Comparison of ENCODE assay signal across 2 cellular contexts in the genomic region with DNA sequence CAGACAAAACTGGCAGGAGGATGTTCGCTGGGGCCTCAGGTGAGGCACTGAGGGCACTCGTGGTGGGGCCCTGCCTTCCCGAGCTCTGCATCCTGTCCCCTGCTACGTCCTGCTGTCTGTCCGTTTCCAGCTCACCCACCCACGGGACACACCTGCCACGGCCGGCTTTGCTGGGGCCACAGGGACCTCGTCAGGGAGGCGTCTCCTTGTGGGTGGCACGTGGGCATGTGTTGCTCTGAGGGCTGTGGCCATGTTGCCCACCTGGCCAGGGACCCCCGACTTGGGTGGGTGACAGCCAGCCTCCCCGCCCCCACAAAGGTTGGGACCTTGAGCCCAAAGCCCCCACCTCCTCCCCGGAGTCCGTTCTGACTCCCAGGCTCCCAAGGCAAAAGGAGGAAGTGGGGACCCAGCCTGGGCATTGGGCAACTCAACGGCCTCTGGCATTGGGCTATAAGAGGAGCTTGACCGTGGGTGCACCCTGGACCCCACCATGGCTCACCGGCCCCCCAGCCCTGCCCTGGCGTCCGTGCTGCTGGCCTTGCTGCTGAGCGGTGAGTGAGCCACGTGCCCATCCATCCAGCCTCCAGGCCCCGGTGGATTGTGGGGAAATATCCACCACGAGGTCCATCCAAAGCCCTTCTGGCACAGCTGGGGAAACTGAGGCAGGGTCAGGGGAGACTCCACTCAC.
TF ChIP-seq lines count a peak whose summit lies in the region.

A gene with protein sequence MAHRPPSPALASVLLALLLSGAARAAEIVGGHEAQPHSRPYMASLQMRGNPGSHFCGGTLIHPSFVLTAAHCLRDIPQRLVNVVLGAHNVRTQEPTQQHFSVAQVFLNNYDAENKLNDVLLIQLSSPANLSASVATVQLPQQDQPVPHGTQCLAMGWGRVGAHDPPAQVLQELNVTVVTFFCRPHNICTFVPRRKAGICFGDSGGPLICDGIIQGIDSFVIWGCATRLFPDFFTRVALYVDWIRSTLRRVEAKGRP (plus strand): TSS at position 481 of the 688 bp plus-strand sequence. CDS start 10 bp downstream, at position 491.

TF ChIP-seq in Ishikawa, 13 proteins besides CTCF, POLR2A, EP300 and RAD21:
- TF ChIP-seq, protein P1, sequence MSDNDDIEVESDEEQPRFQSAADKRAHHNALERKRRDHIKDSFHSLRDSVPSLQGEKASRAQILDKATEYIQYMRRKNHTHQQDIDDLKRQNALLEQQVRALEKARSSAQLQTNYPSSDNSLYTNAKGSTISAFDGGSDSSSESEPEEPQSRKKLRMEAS (IDR thresholded peaks at IDR 0.05), result peak; percentile 38; the same call in 1 of the 2 replicates
- TF ChIP-seq TCF12 (IDR thresholded peaks at IDR 0.05; ENCODE audit: low read depth), result no peak

TF ChIP-seq in GM12878, 131 proteins besides CTCF, POLR2A, EP300 and RAD21:
- TF ChIP-seq SPI1 (IDR thresholded peaks at IDR 0.05; ENCODE audit: borderline replicate concordance, insufficient read depth, low read depth, low read length), result peak; percentile 30; the same call in 1 of the 2 replicates
- no peak for TF ChIP-seq RELA (IDR thresholded peaks at IDR 0.05; ENCODE audit: borderline replicate concordance, partially characterized antibody)
